In genomic region chr5:76690027-76690679, GRCh38 we compare ENCODE assay signal across 14 cellular contexts. TPM values are rescaled to one million over a fixed set of nuclear protein-coding genes. Genes with fewer than 3 reads are reported as not detected.
DNase-seq lines count a peak whose midpoint lies in the region; FAIRE-seq and TF ChIP-seq lines count a peak whose summit lies in the region.
"Had no signal": no experiment of that assay in that cellular context is flagged by ENCODE, and none has a peak within 500 bp of the region (broad histone marks: within the 10 kb centered on the region; RNA-seq: fewer than 3 reads in every experiment).

No MANE protein-coding gene starts in this region.

- peak; percentile 3 for DNase-seq in Caki2 (ENCODE audit: low read depth)
- DNase-seq in SJCRH30: peak; percentile 21 to 42
- peak; percentile 23 for DNase-seq in endothelial cell of umbilical vein (ENCODE audit: low read depth, low spot score)
- no peak for DNase-seq in trophoblast cell
- DNase-seq in SIG-M5 treated with dmso at 0.1 percent for 504 hours (lab: John Stamatoyannopoulos, UW; ENCODE audit: unreplicated experiment): no peak
- DNase-seq in dermis blood vessel endothelial cell: no peak
- no peak for DNase-seq in activated naive CD4-positive, alpha-beta T cell (lab: John Stamatoyannopoulos, UW)
- no peak for DNase-seq in DMS53 (lab: John Stamatoyannopoulos, UW)
- DNase-seq: activated CD8-positive, alpha-beta memory T cell treated with anti-CD3 and anti-CD28 coated beads, Interleukin-2, amount 50 U/mL, for 4 hours; COR-L47; hypothalamus; NCI-H1694; T-helper 1 cell had no signal

- no peak overlapping the region for H4K91ac ChIP-seq in trophoblast cell (ENCODE audit: low read depth, low read length)

- H3K4me1 ChIP-seq in SJCRH30: peaks cover 67% of the 10 kb centered on the region
- H3K4me1 ChIP-seq in endothelial cell of umbilical vein (ENCODE audit: control insufficient read depth, extremely low read depth, insufficient read depth, low read length): peaks cover 65% of the 10 kb centered on the region
- peaks cover 10 to 14% of the 10 kb centered on the region in 2 experiments for H3K4me1 ChIP-seq in trophoblast cell (ENCODE audit: control insufficient read depth in 1 of 2, insufficient read depth in 2 of 2, low read length in 2 of 2)

- intact Hi-C loops in endothelial cell of umbilical vein (cut with micrococcal nuclease): no loop called here

- H4K8ac ChIP-seq in trophoblast cell (ENCODE audit: low read depth, low read length): no peak overlapping the region

- H2BK5ac ChIP-seq in trophoblast cell (ENCODE audit: low read depth, low read length, poor library complexity): peak overlapping the region; percentile 18

- H2BK12ac ChIP-seq in trophoblast cell (ENCODE audit: low read length): no peak overlapping the region

- H3K9me1 ChIP-seq in endothelial cell of umbilical vein (replicated peaks; ENCODE audit: control insufficient read depth, extremely low read depth, insufficient read depth, low read length): no peaks in the 10 kb centered on the region

- dilution Hi-C loops in endothelial cell of umbilical vein (cut with MboI; ENCODE audit: extremely low pct_ligation_motif_present, low sequenced_read_pairs): loop anchor here (25.0 kb wide), 1 partner anchor 122 kb away; the partner anchor contains the start of gene F2RL1

- H3K9me3 ChIP-seq in SJCRH30 (replicated peaks) (no peaks in the 10 kb centered on the region), endothelial cell of umbilical vein (replicated peaks; ENCODE audit: control insufficient read depth, insufficient read depth, low read length) (no peaks in the 10 kb centered on the region), trophoblast cell (ENCODE audit: insufficient read depth, low read depth, low read length) (no peaks in the 10 kb centered on the region)
- H3K9me3 ChIP-seq: esophagus muscularis mucosa had no signal

- H3K27me3 ChIP-seq in SJCRH30 (no peaks in the 10 kb centered on the region), endothelial cell of umbilical vein (ENCODE audit: control insufficient read depth in 2 of 2, insufficient read depth in 2 of 2, low read length in 2 of 2) (no peaks in the 10 kb centered on the region), trophoblast cell (ENCODE audit: insufficient read depth, low read length) (no peaks in the 10 kb centered on the region)
- H3K27me3 ChIP-seq: esophagus muscularis mucosa had no signal

- no peak overlapping the region for H3K4ac ChIP-seq in trophoblast cell (ENCODE audit: low read depth, low read length)

- no peaks in the 10 kb centered on the region for H4K20me1 ChIP-seq in endothelial cell of umbilical vein (replicated peaks; ENCODE audit: control insufficient read depth, extremely low read depth, insufficient read depth, low read length)

- TF ChIP-seq POLR2A in endothelial cell of umbilical vein (IDR thresholded peaks at IDR 0.05; ENCODE audit: low read depth, low read length): no peak

- no peaks in the 10 kb centered on the region for H3K36me3 ChIP-seq in SJCRH30
- H3K36me3 ChIP-seq in endothelial cell of umbilical vein (ENCODE audit: control insufficient read depth in 2 of 2, extremely low read depth in 1 of 2, insufficient read depth in 2 of 2, low read length in 2 of 2): no peaks in the 10 kb centered on the region
- H3K36me3 ChIP-seq in trophoblast cell (ENCODE audit: control insufficient read depth in 1 of 2, insufficient read depth in 2 of 2, low read length in 2 of 2): no peaks in the 10 kb centered on the region
- H3K36me3 ChIP-seq: esophagus muscularis mucosa had no signal

- H2BK120ac ChIP-seq in trophoblast cell (ENCODE audit: insufficient read depth, low read length, poor library complexity): peak overlapping the region; percentile 14

- H3K27ac ChIP-seq in SJCRH30 (peak overlapping the region; percentile 93), endothelial cell of umbilical vein (ENCODE audit: insufficient read depth, low read depth, low read length) (peak overlapping the region; percentile 91), trophoblast cell (ENCODE audit: low read depth, low read length) (no peak overlapping the region)

- no peak overlapping the region for H3K18ac ChIP-seq in trophoblast cell (ENCODE audit: low read length)

- no peak overlapping the region for H2AFZ ChIP-seq in endothelial cell of umbilical vein (ENCODE audit: low read depth, low read length)
- no peak overlapping the region for H2AFZ ChIP-seq in trophoblast cell (ENCODE audit: insufficient read depth, low read length, poor library complexity)

- POLR2A ChIA-PET in endothelial cell of umbilical vein (lab: Charles Lee): interaction anchor here (1.1 kb wide), 1 partner anchor 101 kb away, joined by 3 read pairs; no protein-coding TSS in a partner anchor

- BruUV-seq in endothelial cell of umbilical vein (replicated peaks; lab: Mats Ljungman, UMichigan): no TSS peak

- peak overlapping the region; percentile 65 for H3K9ac ChIP-seq in endothelial cell of umbilical vein (replicated peaks; ENCODE audit: extremely low read depth, insufficient read depth, low read length)
- no peak overlapping the region for H3K9ac ChIP-seq in trophoblast cell (ENCODE audit: low read length)

- in situ Hi-C loops in Caki2 (cut with HindIII; ENCODE audit: low pct_unique_long_range_greater_than_20kb, low sequenced_read_pairs): no loop called here

- no peak overlapping the region for H4K12ac ChIP-seq in trophoblast cell (ENCODE audit: low read depth, low read length)

- no CpG with 5 or more reads among the region's 3 CpGs for WGBS in trophoblast cell (ENCODE audit: extremely low coverage, insufficient coverage, insufficient read length)

- no peak overlapping the region for H2AK5ac ChIP-seq in trophoblast cell (ENCODE audit: low read length)

- H3K79me1 ChIP-seq in trophoblast cell (ENCODE audit: low read length): peaks cover 8% of the 10 kb centered on the region

- no peak for FAIRE-seq in endothelial cell of umbilical vein (lab: Jason Lieb, UNC)

- H3K79me2 ChIP-seq in endothelial cell of umbilical vein (ENCODE audit: control insufficient read depth, insufficient read depth, low read length) (no peaks in the 10 kb centered on the region), trophoblast cell (ENCODE audit: control insufficient read depth, insufficient read depth, low read length, poor library complexity) (peaks cover 2% of the 10 kb centered on the region)

- no peak overlapping the region for H3K14ac ChIP-seq in trophoblast cell (ENCODE audit: low read length)

- peak overlapping the region; percentile 52 for H3K4me2 ChIP-seq in endothelial cell of umbilical vein (ENCODE audit: insufficient read depth, low read length)
- no peak overlapping the region for H3K4me2 ChIP-seq in trophoblast cell (ENCODE audit: low read length)

- CTCF ChIA-PET in endothelial cell of umbilical vein (lab: Charles Lee): interaction anchor here (0.7 to 7.1 kb wide), 15 partner anchors 14 to 106 kb away, joined by 3 to 41 read pairs (median 4); partner anchors contain the start of gene F2R

- no peak overlapping the region for H3K23ac ChIP-seq in trophoblast cell (ENCODE audit: low read length)

- H3K4me3 ChIP-seq in SJCRH30: no peak overlapping the region
- H3K4me3 ChIP-seq in endothelial cell of umbilical vein (replicated peaks in 1 of 3; ENCODE audit: insufficient read depth in 1 of 3, low read depth in 1 of 3, low read length in 3 of 3): no peak overlapping the region
- H3K4me3 ChIP-seq in trophoblast cell (ENCODE audit: low read depth, low read length): no peak overlapping the region
- H3K4me3 ChIP-seq: esophagus muscularis mucosa had no signal

- TF ChIP-seq CTCF in endothelial cell of umbilical vein (IDR thresholded peaks at IDR 0.05; ENCODE audit: extremely low read depth in 1 of 2, insufficient read depth in 1 of 2, low read depth in 1 of 2, low read length in 2 of 2): no peak

TF ChIP-seq in endothelial cell of umbilical vein, 7 proteins besides CTCF, POLR2A, EP300 and RAD21:
- no peak for TF ChIP-seq GATA2 (IDR thresholded peaks at IDR 0.05; ENCODE audit: insufficient read depth, insufficient read length, low read depth, low read length)
- no peak for TF ChIP-seq FOS (IDR thresholded peaks at IDR 0.05; ENCODE audit: borderline replicate concordance, insufficient read depth, low read length)
- TF ChIP-seq EZH2 (IDR thresholded peaks at IDR 0.05; ENCODE audit: borderline replicate concordance, low read depth, low read length, severe bottlenecking): no peak
- no peak for TF ChIP-seq MAX (IDR thresholded peaks at IDR 0.05; ENCODE audit: insufficient read depth, insufficient read length)
- no peak for TF ChIP-seq JUN (IDR thresholded peaks at IDR 0.05; ENCODE audit: borderline replicate concordance, insufficient read depth, insufficient read length, low read depth)
- no peak for TF ChIP-seq POLR2AphosphoS5 (IDR thresholded peaks at IDR 0.05; ENCODE audit: insufficient read depth, low read depth, low read length)
- no peak for TF ChIP-seq MYC (IDR thresholded peaks at IDR 0.05; ENCODE audit: low read depth, low read length)

RNA-seq across cellular contexts. Expression of gene F2R, which starts 25.8 kb away (rescaled TPM):
- 9.1 and 12.0 TPM in 2 replicates for total RNA-seq in Caki2 (2014; rRNA removed; shearing (Covaris generic); ENCODE audit: low replicate concordance)
- total RNA-seq in SJCRH30 (2014; rRNA removed; shearing (Covaris generic)): 99.3 and 103 TPM in 2 replicates
- total RNA-seq in endothelial cell of umbilical vein (342 and 393 TPM in 2 replicates), dermis blood vessel endothelial cell (99.4 and 122 TPM in 2 replicates)
- 599 and 624 TPM in 2 replicates for polyA plus RNA-seq in endothelial cell of umbilical vein
- polyA plus RNA-seq in endothelial cell of umbilical vein (2011; cell fraction: cytosol; rRNA removed): 391 and 418 TPM in 2 replicates
- polyA plus RNA-seq in endothelial cell of umbilical vein (2011; cell fraction: nucleus; rRNA removed): 160 and 208 TPM in 2 replicates
- 318 and 326 TPM in 2 replicates for polyA plus RNA-seq in endothelial cell of umbilical vein (2012)
- polyA minus RNA-seq in endothelial cell of umbilical vein: 963 and 1,052 TPM in 2 replicates
- polyA minus RNA-seq in endothelial cell of umbilical vein (2011; cell fraction: cytosol; rRNA and poly(A)+ RNA removed): 0.51 TPM
- polyA minus RNA-seq in endothelial cell of umbilical vein (2011; cell fraction: nucleus; rRNA and poly(A)+ RNA removed): 189 and 305 TPM in 2 replicates
- polyA plus RNA-seq in trophoblast cell (2013): 8.8 and 9.2 TPM in 2 replicates

Comparison
In these comparisons a context has a peak if more than half of its experiments do, and no peak if none do; other contexts are left out.
1. DNase-seq: peak in Caki2 (single experiment), SJCRH30 (2 of 2) and endothelial cell of umbilical vein (single experiment); none in trophoblast cell (0 of 2), SIG-M5 treated with dmso at 0.1 percent for 504 hours (single experiment), dermis blood vessel endothelial cell (single experiment), activated naive CD4-positive, alpha-beta T cell (0 of 4) and DMS53 (single experiment).